Comparison of ENCODE assay signal across 19 cellular contexts in the genomic region with DNA sequence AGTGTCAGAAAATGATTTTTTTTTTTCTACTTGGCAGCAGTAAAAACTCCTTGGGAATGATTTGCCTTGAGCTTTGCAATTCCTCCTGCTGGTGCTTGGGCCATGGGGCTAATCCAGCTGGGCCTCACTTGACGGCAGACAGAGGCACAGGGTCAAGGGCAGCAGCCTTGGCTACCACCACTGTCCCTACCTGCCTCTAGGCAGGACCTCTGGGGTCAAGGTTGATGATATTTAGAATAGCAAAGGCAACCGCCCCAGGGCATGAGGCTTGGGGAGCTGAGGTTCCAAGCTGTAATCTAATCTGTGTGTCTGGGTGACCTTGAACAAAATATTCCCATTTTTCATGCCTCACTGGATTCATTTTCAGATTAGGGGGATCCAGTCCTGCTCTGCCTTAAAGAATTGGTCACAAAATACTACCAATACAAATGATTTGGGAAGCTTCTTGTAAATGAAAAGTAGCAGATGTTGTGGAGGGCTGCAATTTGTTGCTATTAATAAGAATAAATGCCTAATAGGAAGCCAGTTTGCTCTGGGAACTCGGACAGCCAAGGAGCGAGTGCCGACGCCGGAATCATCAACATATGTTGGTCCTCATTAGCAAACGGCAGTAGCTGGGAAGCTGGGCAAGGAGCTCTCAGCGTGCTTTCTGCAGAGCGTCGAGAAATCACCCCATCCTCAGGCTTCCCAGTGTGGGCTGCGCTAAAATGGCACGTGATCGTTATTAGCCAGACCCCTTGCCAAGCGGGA.
"Had no signal": no experiment of that assay in that cellular context is flagged by ENCODE, and none has a peak within 500 bp of the region (broad histone marks: within the 10 kb centered on the region; RNA-seq: fewer than 3 reads in every experiment).

No MANE protein-coding gene starts in this region.

- H3K27ac Mint-ChIP-seq: activated CD4-positive, alpha-beta memory T cell treated with anti-CD3 and anti-CD28 coated beads for 36 hours; activated naive CD4-positive, alpha-beta T cell treated with anti-CD3 and anti-CD28 coated beads, Interleukin-2, amount 10 ng/mL, durations not matched to agents 7 days and 5 days; activated T-cell treated with anti-CD3 and anti-CD28 coated beads, Interleukin-2, amount 50 U/mL, for 72 hours; nephron progenitor cell; stimulated activated memory B cell treated with anti-CD40 and anti-IgM and Interleukin-4, amounts not matched to agents 10 μg/mL and 1 μg/mL and 100 μg/mL, for 72 hours; T-helper 17 cell; type B pancreatic cell had no signal

- H3K9me3 Mint-ChIP-seq: type B pancreatic cell had no signal

- H3K27me3 ChIP-seq: cardiac muscle cell, sigmoid colon had no signal

- H3K36me3 ChIP-seq: cardiac muscle cell, left ventricle myocardium inferior, sigmoid colon, thoracic aorta had no signal

- DNase-seq: activated CD4-positive, alpha-beta memory T cell treated with anti-CD3 and anti-CD28 coated beads for 36 hours; activated CD4-positive, alpha-beta T cell treated with anti-CD3 and anti-CD28 coated beads for 48 hours; activated effector memory CD4-positive, alpha-beta T cell treated with anti-CD3 and anti-CD28 coated beads, Interleukin-2, amount 50 U/mL, for 16 hours; activated naive CD4-positive, alpha-beta T cell treated with anti-CD3 and anti-CD28 coated beads, Interleukin-2, amount 10 ng/mL, durations not matched to agents 7 days and 5 days; activated T-cell treated with anti-CD3 and anti-CD28 coated beads, Interleukin-2, amount 50 U/mL, for 72 hours; effector memory CD4-positive, alpha-beta T cell; foreskin keratinocyte; hippocampal formation; left ventricle myocardium inferior; nephron progenitor cell; nucleus accumbens; sigmoid colon; stimulated activated CD4-positive, alpha-beta T cell treated with anti-CD3 and anti-CD28 coated beads, Interleukin-15, amount 100 ng/mL, for 24 hours; T-helper 17 cell had no signal

- H3K36me3 Mint-ChIP-seq: activated CD4-positive, alpha-beta memory T cell treated with anti-CD3 and anti-CD28 coated beads for 36 hours; activated naive CD4-positive, alpha-beta T cell treated with anti-CD3 and anti-CD28 coated beads, Interleukin-2, amount 10 ng/mL, durations not matched to agents 7 days and 5 days; stimulated activated memory B cell treated with anti-CD40 and anti-IgM and Interleukin-4, amounts not matched to agents 10 μg/mL and 1 μg/mL and 100 μg/mL, for 72 hours; type B pancreatic cell had no signal

- H3K4me3 Mint-ChIP-seq: activated CD4-positive, alpha-beta memory T cell treated with anti-CD3 and anti-CD28 coated beads for 36 hours; activated naive CD4-positive, alpha-beta T cell treated with anti-CD3 and anti-CD28 coated beads, Interleukin-2, amount 10 ng/mL, durations not matched to agents 7 days and 5 days; activated T-cell treated with anti-CD3 and anti-CD28 coated beads, Interleukin-2, amount 50 U/mL, for 72 hours; nephron progenitor cell; stimulated activated memory B cell treated with anti-CD40 and anti-IgM and Interleukin-4, amounts not matched to agents 10 μg/mL and 1 μg/mL and 100 μg/mL, for 72 hours; T-helper 17 cell; type B pancreatic cell had no signal

- H3K27ac ChIP-seq: cardiac muscle cell, foreskin keratinocyte, left ventricle myocardium inferior, thoracic aorta had no signal

- H3K4me1 Mint-ChIP-seq: activated naive CD4-positive, alpha-beta T cell treated with anti-CD3 and anti-CD28 coated beads, Interleukin-2, amount 10 ng/mL, durations not matched to agents 7 days and 5 days; nephron progenitor cell; stimulated activated memory B cell treated with anti-CD40 and anti-IgM and Interleukin-4, amounts not matched to agents 10 μg/mL and 1 μg/mL and 100 μg/mL, for 72 hours; T-helper 17 cell had no signal

- H3K4me3 ChIP-seq: cardiac muscle cell, left ventricle myocardium inferior, sigmoid colon, smooth muscle cell, thoracic aorta had no signal

- ATAC-seq: activated T-cell treated with anti-CD3 and anti-CD28 coated beads, Interleukin-2, amount 50 U/mL, for 72 hours; stimulated activated memory B cell treated with anti-CD40 and anti-IgM and Interleukin-4, amounts not matched to agents 10 μg/mL and 1 μg/mL and 100 μg/mL, for 72 hours; T-helper 17 cell had no signal

- H3K4me2 ChIP-seq: smooth muscle cell had no signal

- H3K4me1 ChIP-seq: foreskin keratinocyte had no signal

- H3K9me3 ChIP-seq: sigmoid colon, thoracic aorta had no signal
